Comparison of ENCODE assay signal across 9 cellular contexts in the genomic region with DNA sequence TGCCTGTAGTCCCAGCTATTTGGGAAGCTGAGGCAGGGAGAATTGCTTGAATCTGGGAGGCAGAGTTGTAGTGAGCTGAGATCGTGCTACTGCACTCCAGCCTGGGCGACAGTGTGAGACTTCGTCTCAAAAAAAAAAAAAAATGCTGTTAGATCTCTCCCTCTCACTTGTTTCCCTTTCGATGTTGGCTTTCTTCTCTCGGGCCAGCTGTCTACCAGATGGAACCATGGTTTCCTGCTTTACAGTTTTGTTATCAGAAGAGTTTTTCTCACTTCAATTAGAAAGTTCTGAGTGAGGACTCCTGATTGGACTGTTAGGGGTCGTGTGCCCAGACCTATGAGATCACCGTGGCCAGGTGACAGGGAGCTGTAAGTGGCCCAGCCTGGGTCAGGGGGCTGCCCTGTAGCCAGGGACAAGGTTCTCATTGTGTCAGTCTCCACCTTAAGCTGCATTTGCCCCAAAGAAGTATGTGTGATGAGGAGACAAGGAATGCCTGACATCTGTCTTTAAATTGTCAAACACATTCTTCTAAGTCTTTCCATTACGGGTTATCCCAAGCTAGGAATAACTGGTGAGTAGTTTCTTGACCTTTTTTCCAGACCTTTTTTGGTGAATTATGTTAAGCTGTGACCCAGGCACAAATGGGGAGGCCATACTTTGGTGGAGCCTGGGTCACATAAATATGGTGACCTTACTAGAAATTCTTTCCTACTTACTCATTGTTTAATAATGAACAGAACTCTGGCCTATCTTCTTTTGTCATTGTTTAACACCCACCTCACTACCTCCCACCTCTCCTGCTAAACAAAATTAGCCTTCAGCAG. TPM values are rescaled to one million over a fixed set of nuclear protein-coding genes. Genes with fewer than 3 reads are reported as not detected.
DNase-seq lines count a peak whose midpoint lies in the region; ATAC-seq and TF ChIP-seq lines count a peak whose summit lies in the region.
"Had no signal": no experiment of that assay in that cellular context is flagged by ENCODE, and none has a peak within 500 bp of the region (broad histone marks: within the 10 kb centered on the region; RNA-seq: fewer than 3 reads in every experiment).

No MANE protein-coding gene starts in this region.

- peak overlapping the region; percentile 64 for H3K27ac Mint-ChIP-seq in activated T-cell treated with anti-CD3 and anti-CD28 coated beads, Interleukin-2, amount 50 U/mL, for 72 hours
- H3K27ac Mint-ChIP-seq: dendritic cell treated with granulocyte-macrophage colony-stimulating factor and Interleukin-4, amounts not matched to agents 40 ng/mL and 50 ng/mL, for 4 days had no signal

- no peaks in the 10 kb centered on the region for H3K9me3 ChIP-seq in lower lobe of right lung

- intact Hi-C loops in lower lobe of right lung (cut with DNase I), result no loop called here

- H3K27ac ChIP-seq in ACC112 (ENCODE audit: low read depth, low read length) (peak overlapping the region; percentile 33; the same call in 1 of the 2 replicates), lower lobe of right lung (no peak overlapping the region)

- ATAC-seq in GM19324 (IDR thresholded peaks at IDR 0.05; ENCODE audit: low FRiP score, unreplicated experiment), result peak; percentile 46
- peak; percentile 86 for ATAC-seq in HG03378 (IDR thresholded peaks at IDR 0.05; ENCODE audit: unreplicated experiment)
- peak; percentile 85 to 90 for ATAC-seq in activated T-cell treated with anti-CD3 and anti-CD28 coated beads, Interleukin-2, amount 50 U/mL, for 72 hours (replicated peaks in 1 of 2)
- ATAC-seq in lower lobe of right lung, result peak; percentile 16 to 35

- H3K4me1 Mint-ChIP-seq in activated T-cell treated with anti-CD3 and anti-CD28 coated beads, Interleukin-2, amount 50 U/mL, for 72 hours (ENCODE audit: low read depth), result peaks cover 61% of the 10 kb centered on the region

- no peaks in the 10 kb centered on the region for H3K9me3 Mint-ChIP-seq in activated T-cell treated with anti-CD3 and anti-CD28 coated beads, Interleukin-2, amount 50 U/mL, for 72 hours
- H3K9me3 Mint-ChIP-seq: dendritic cell treated with granulocyte-macrophage colony-stimulating factor and Interleukin-4, amounts not matched to agents 40 ng/mL and 50 ng/mL, for 4 days had no signal

- peaks cover 1 to 5% of the 10 kb centered on the region in 2 donors for H3K36me3 Mint-ChIP-seq in activated T-cell treated with anti-CD3 and anti-CD28 coated beads, Interleukin-2, amount 50 U/mL, for 72 hours (ENCODE audit: insufficient read depth in 2 of 2)

- no peak overlapping the region for H2AFZ ChIP-seq in ACC112 (ENCODE audit: low read length, unreplicated experiment)

- H3K27me3 Mint-ChIP-seq in activated T-cell treated with anti-CD3 and anti-CD28 coated beads, Interleukin-2, amount 50 U/mL, for 72 hours (ENCODE audit: low read depth), result no peaks in the 10 kb centered on the region
- H3K27me3 Mint-ChIP-seq: dendritic cell treated with granulocyte-macrophage colony-stimulating factor and Interleukin-4, amounts not matched to agents 40 ng/mL and 50 ng/mL, for 4 days had no signal

- peaks cover 11% of the 10 kb centered on the region for H3K4me1 ChIP-seq in ACC112 (ENCODE audit: control insufficient read depth, insufficient read depth, low read length, unreplicated experiment)
- H3K4me1 ChIP-seq in lower lobe of right lung, result no peaks in the 10 kb centered on the region

- no peak for TF ChIP-seq CTCF in lower lobe of right lung (IDR thresholded peaks at IDR 0.05)

- H3K4me3 Mint-ChIP-seq in activated T-cell treated with anti-CD3 and anti-CD28 coated beads, Interleukin-2, amount 50 U/mL, for 72 hours, result peak overlapping the region; percentile 51 to 65
- H3K4me3 Mint-ChIP-seq: dendritic cell treated with granulocyte-macrophage colony-stimulating factor and Interleukin-4, amounts not matched to agents 40 ng/mL and 50 ng/mL, for 4 days had no signal

- H3K4me3 ChIP-seq in ACC112 (ENCODE audit: low read depth, low read length) (no peak overlapping the region), lower lobe of right lung (no peak overlapping the region)

- H3K79me2 ChIP-seq in ACC112 (ENCODE audit: control insufficient read depth, insufficient read depth, low read length, unreplicated experiment), result peaks cover 4% of the 10 kb centered on the region

- no peak for TF ChIP-seq POLR2A in erythroblast (IDR thresholded peaks at IDR 0.05; ENCODE audit: low read length)

- DNase-seq in activated T-cell treated with anti-CD3 and anti-CD28 coated beads, Interleukin-2, amount 50 U/mL, for 72 hours, result peak; percentile 16 to 25
- no peak for DNase-seq in lower lobe of right lung
- DNase-seq in mucosa of gallbladder (ENCODE audit: low spot score), result no peak
- DNase-seq in 8988T, result no peak
- no peak for DNase-seq in erythroblast (lab: John Stamatoyannopoulos, UW)

- H3K36me3 ChIP-seq in ACC112 (ENCODE audit: insufficient read depth, low read length), result no peaks in the 10 kb centered on the region
- peaks cover 5% of the 10 kb centered on the region for H3K36me3 ChIP-seq in lower lobe of right lung

- H3K27me3 ChIP-seq in ACC112 (ENCODE audit: insufficient read depth, low read length) (no peaks in the 10 kb centered on the region), lower lobe of right lung (ENCODE audit: low read depth) (no peaks in the 10 kb centered on the region)

RNA-seq across cellular contexts. Expression of a gene that starts 25.2 kb away (rescaled TPM):
- 10 to 100 TPM; 29.9 to 32.2 TPM for total RNA-seq in activated T-cell treated with anti-CD3 and anti-CD28 coated beads, Interleukin-2, amount 50 U/mL, for 72 hours
- total RNA-seq in lower lobe of right lung (26.1 TPM), mucosa of gallbladder (22.2 TPM)

RNA-seq across cellular contexts. Expression of a gene that starts 32.3 kb away (rescaled TPM):
- total RNA-seq in activated T-cell treated with anti-CD3 and anti-CD28 coated beads, Interleukin-2, amount 50 U/mL, for 72 hours, result 1,000 to 10,000 TPM; 4,175 to 4,250 TPM
- total RNA-seq in lower lobe of right lung (1,655 TPM), mucosa of gallbladder (1,437 TPM)

RNA-seq across cellular contexts. Expression of a gene that starts 32.7 kb away (rescaled TPM):
- 10 to 100 TPM; 25.0 to 25.1 TPM for total RNA-seq in activated T-cell treated with anti-CD3 and anti-CD28 coated beads, Interleukin-2, amount 50 U/mL, for 72 hours
- total RNA-seq in lower lobe of right lung (4.1 TPM), mucosa of gallbladder (5.3 TPM)

Comparison
In these comparisons a context has a peak if more than half of its experiments do, and no peak if none do; other contexts are left out.
1. ATAC-seq: peak in every context shown above with its lines; median percentile 88 in activated T-cell treated with anti-CD3 and anti-CD28 coated beads, Interleukin-2, amount 50 U/mL, for 72 hours; 86 in HG03378; 46 in GM19324; 26 in lower lobe of right lung.
2. DNase-seq: peak in activated T-cell treated with anti-CD3 and anti-CD28 coated beads, Interleukin-2, amount 50 U/mL, for 72 hours (2 of 2); none in lower lobe of right lung (single experiment), mucosa of gallbladder (single experiment), 8988T (single experiment) and erythroblast (0 of 2).